2 cellular contexts compared by ENCODE assay signal in genomic region chr12:15670756-15671155, GRCh38.
TF ChIP-seq lines count a peak whose summit lies in the region.

No MANE protein-coding gene starts in this region.

TF ChIP-seq in IMR-90, 13 proteins besides CTCF, POLR2A, EP300 and RAD21 (continued from another document):
- TF ChIP-seq ELK1 (IDR thresholded peaks at IDR 0.05; ENCODE audit: borderline replicate concordance, low read depth, low read length): no peak
- no peak for TF ChIP-seq FOS (IDR thresholded peaks at IDR 0.05; ENCODE audit: low read depth, low read length)
- TF ChIP-seq MAFK (IDR thresholded peaks at IDR 0.05; ENCODE audit: low read depth, low read length): no peak
- TF ChIP-seq MAZ (IDR thresholded peaks at IDR 0.05; ENCODE audit: borderline replicate concordance, low read depth, low read length): no peak
- TF ChIP-seq MXI1 (IDR thresholded peaks at IDR 0.05; ENCODE audit: borderline replicate concordance, low read depth, low read length): no peak

TF ChIP-seq in GM12878, 131 proteins besides CTCF, POLR2A, EP300 and RAD21 (continued from another document):
- TF ChIP-seq ATF3 (IDR thresholded peaks at IDR 0.05; ENCODE audit: borderline replicate concordance, extremely low read depth, low read depth, low read length) (no peak), BCL3 (IDR thresholded peaks at IDR 0.05; ENCODE audit: borderline replicate concordance, insufficient read depth, low read depth, low read length, poor library complexity, severe bottlenecking) (no peak), HSF1 (IDR thresholded peaks at IDR 0.05; ENCODE audit: low read depth, low read length) (no peak), ZNF24 (IDR thresholded peaks at IDR 0.05) (no peak), BRCA1 (IDR thresholded peaks at IDR 0.05; ENCODE audit: low read depth, low read length) (no peak)
TF ChIP-seq in GM12878: peak in this region for 1.
